In the genomic region with DNA sequence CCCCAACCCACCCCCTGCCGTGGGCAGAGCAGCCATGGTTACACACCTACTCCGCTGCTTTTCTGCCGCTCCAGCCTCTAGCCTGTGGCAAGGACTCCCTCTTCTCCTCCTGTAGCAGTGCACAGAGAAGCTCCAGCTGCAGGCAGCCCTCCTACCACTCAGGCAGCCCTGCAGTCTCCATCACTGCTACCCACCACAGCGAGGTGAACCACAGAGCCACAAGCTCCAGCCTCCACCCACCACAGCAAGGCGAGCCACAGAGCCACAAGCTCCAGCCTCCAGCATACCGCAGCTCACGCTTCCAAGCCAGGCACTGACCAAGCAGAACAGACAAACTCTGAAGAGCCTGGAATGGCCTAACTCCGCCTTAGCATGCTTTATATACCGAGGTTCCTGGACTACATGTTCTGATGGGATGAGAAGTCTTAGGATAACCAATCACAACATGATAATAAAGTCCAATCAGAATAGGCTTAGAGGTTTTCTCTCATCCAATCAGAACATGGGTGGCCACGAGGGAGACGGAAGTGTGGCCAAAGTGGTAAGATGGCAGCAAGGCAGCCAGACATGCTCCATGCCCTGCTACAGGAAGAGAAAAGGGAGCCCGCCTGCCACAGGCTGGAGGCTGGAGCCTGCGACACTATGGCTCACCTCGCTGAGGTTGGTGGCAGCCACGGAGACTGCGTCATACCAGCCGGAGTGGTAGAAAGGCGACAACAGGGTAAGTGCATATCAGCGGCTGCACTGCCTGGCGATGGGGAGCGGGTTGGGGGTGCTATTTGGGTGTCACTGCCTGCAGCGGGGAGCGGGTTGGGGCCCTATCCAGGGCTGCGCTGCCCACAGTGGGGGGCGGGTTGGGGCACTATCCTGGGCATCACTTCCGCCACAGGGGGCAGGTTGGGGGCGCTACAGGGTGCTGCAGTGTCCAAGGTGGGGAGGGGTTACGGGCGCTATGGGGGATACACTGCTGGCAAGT, we compare ENCODE assay signal across 22 cellular contexts.
"Had no signal": no experiment of that assay in that cellular context is flagged by ENCODE, and none has a peak within 500 bp of the region (broad histone marks: within the 10 kb centered on the region; RNA-seq: fewer than 3 reads in every experiment).

No MANE protein-coding gene starts in this region.

- H3K4me1 ChIP-seq: heart left ventricle, neural progenitor cell, prostate gland, spleen, tibial artery had no signal

- H3K27ac ChIP-seq: heart left ventricle, neural progenitor cell, prostate gland, spleen, tibial artery, WERI-Rb-1 had no signal

- DNase-seq: activated CD4-positive, alpha-beta T cell treated with anti-CD3 and anti-CD28 coated beads, Interleukin-2, amount 10 ng/mL, durations not matched to agents 7 days and 5 days; activated CD4-positive, CD25-positive, alpha-beta regulatory T cell treated with anti-CD3 and anti-CD28 coated beads, Interleukin-2, amount 50 U/mL, for 72 hours; activated CD8-positive, alpha-beta memory T cell treated with anti-CD3 and anti-CD28 coated beads, Interleukin-2, amount 10 ng/mL, durations not matched to agents 7 days and 5 days; activated CD8-positive, alpha-beta T cell treated with anti-CD3 and anti-CD28 coated beads for 36 hours; activated gamma-delta T cell; activated T-cell treated with anti-CD3 and anti-CD28 coated beads for 4 hours; anterior cingulate cortex; effector CD4-positive, alpha-beta T cell; heart left ventricle; islet precursor cell; left cardiac atrium; mucosa of descending colon; naive B cell; spleen; stimulated activated CD4-positive, alpha-beta T cell treated with anti-CD3 and anti-CD28 coated beads, Interleukin-4, amount 100 ng/mL, for 1 hour; tibial artery; WERI-Rb-1 had no signal

- H3K36me3 ChIP-seq: heart left ventricle, prostate gland, spleen, tibial artery, WERI-Rb-1 had no signal

- H2AFZ ChIP-seq: neural progenitor cell had no signal

- H3K9ac ChIP-seq: neural progenitor cell had no signal

- H3K4me2 ChIP-seq: neural progenitor cell had no signal

- H3K9me3 ChIP-seq: heart left ventricle, mucosa of descending colon, prostate gland, spleen had no signal

- H3K4me3 ChIP-seq: heart left ventricle, mucosa of descending colon, neural progenitor cell, prostate gland, spleen, tibial artery had no signal

- H3K27me3 ChIP-seq: neural progenitor cell, tibial artery had no signal

- ATAC-seq: activated CD8-positive, alpha-beta memory T cell treated with anti-CD3 and anti-CD28 coated beads, Interleukin-2, amount 10 ng/mL, durations not matched to agents 7 days and 5 days; activated CD8-positive, alpha-beta T cell treated with anti-CD3 and anti-CD28 coated beads for 36 hours; left cardiac atrium; mucosa of descending colon had no signal

- FAIRE-seq: endometrium, TTC549, urothelium cell line had no signal
